In the genomic region with DNA sequence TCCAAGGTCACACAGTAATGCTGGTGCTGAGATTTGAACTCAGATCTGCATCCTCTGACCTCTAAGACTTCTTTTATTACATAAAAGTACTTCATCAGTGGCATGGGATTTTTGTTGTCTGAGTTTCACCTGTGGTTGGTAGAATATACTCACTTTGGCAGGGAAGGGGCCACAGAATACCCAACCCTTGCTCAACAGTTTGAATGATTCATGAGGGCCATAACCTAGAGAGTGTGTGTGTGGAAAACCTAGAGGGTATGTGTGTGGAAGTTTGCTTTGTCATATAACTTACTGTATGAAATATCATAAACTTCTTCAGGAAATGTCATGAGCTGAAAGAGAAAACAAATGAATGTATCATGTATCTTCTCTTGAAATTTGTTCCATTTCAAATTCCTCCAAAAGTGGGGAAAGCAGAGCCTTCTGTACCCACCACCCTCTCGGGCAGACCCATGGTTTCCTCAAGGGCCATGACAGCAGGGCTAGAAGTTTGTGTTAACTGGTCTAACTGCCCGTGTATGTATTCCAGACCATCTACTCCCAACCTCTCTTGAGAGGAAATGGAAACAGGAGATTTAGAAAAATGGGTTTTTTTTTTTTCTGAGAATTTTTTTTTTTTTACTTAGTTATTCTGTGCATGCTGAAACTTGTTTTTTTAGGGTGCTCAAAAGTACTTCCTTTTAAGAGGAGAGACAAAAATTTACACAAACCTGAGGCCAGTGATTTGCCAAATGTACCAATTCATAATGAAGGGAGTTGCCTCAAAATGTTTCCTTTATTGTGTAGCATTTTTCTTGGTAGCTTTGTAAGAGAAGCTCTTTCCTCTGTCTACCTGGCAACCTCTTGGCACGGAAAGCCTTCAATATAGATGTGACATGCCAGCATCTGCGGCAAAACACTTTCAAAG, we compare ENCODE assay signal across 20 cellular contexts.
DNase-seq lines count a peak whose midpoint lies in the region; ATAC-seq, FAIRE-seq and TF ChIP-seq lines count a peak whose summit lies in the region.
"Had no signal": no experiment of that assay in that cellular context is flagged by ENCODE, and none has a peak within 500 bp of the region (broad histone marks: within the 10 kb centered on the region; RNA-seq: fewer than 3 reads in every experiment).

No MANE protein-coding gene starts in this region.

- H3K9me3 Mint-ChIP-seq in activated CD4-positive, alpha-beta T cell treated with anti-CD3 and anti-CD28 coated beads for 36 hours (ENCODE audit: low read depth) = no peaks in the 10 kb centered on the region
- H3K9me3 Mint-ChIP-seq in activated T-cell treated with anti-CD3 and anti-CD28 coated beads, Interleukin-2, amount 50 U/mL, for 72 hours = no peaks in the 10 kb centered on the region
- H3K9me3 Mint-ChIP-seq: GM23338 had no signal

- H3K36me3 ChIP-seq in keratinocyte (ENCODE audit: control insufficient read depth in 2 of 2, extremely low read depth in 1 of 2, insufficient read depth in 2 of 2, low read length in 2 of 2) = no peaks in the 10 kb centered on the region
- H3K36me3 ChIP-seq: tibial artery had no signal

- peak; percentile 42 for DNase-seq in activated CD4-positive, alpha-beta T cell treated with anti-CD3 and anti-CD28 coated beads for 36 hours
- DNase-seq in activated CD4-positive, alpha-beta T cell treated with anti-CD3 and anti-CD28 coated beads for 1 hour = no peak
- DNase-seq in EL (peak; percentile 21), keratinocyte (ENCODE audit: low read depth, low spot score) (no peak), hepatic stellate cell (ENCODE audit: low spot score) (no peak), NCI-H748 treated with DMSO at 0.1 percent for 48 hours (lab: John Stamatoyannopoulos, UW) (no peak)
- DNase-seq in activated T-cell treated with anti-CD3 and anti-CD28 coated beads, Interleukin-2, amount 50 U/mL, for 72 hours = peak; percentile 27 to 29
- DNase-seq: activated CD8-positive, alpha-beta memory T cell treated with anti-CD3 and anti-CD28 coated beads, Interleukin-2, amount 50 U/mL, for 4 hours; aorta; DMS79 treated with DMSO at 0.1 percent for 48 hours; head of caudate nucleus; kidney; NCI-H1694 treated with DMSO at 0.1 percent for 48 hours; NCI-H446; right cardiac atrium; stimulated activated CD8-positive, alpha-beta memory T cell treated with anti-CD3 and anti-CD28 coated beads, Interleukin-4, amount 100 ng/mL, for 48 hours; tibial artery had no signal

- no peaks in the 10 kb centered on the region for H3K9me1 ChIP-seq in keratinocyte (ENCODE audit: control insufficient read depth, extremely low read depth, insufficient read depth, low read length)

- intact Hi-C loops in activated CD4-positive, alpha-beta T cell treated with anti-CD3 and anti-CD28 coated beads for 36 hours (cut with DNase I, micrococcal nuclease) = loop anchor here in 1 of 2 experiments (5.0 kb wide), 1 partner anchor 34 kb away; no protein-coding TSS in a partner anchor

- peak overlapping the region; percentile 13 for H3K9ac ChIP-seq in keratinocyte (ENCODE audit: control insufficient read depth, extremely low read depth, insufficient read depth, low read length)

- CTCF ChIA-PET in activated CD4-positive, alpha-beta T cell treated with anti-CD3 and anti-CD28 coated beads for 36 hours (lab: Charles Lee) = interaction anchor here (0.6 to 1.5 kb wide), 3 partner anchors 11 to 750 kb away, joined by 3 to 5 read pairs (median 4); no protein-coding TSS in a partner anchor

- dilution Hi-C loops in keratinocyte (cut with MboI; ENCODE audit: extremely low pct_ligation_motif_present, low sequenced_read_pairs) = no loop called here

- H3K4me3 Mint-ChIP-seq in activated CD4-positive, alpha-beta T cell treated with anti-CD3 and anti-CD28 coated beads for 36 hours = no peak overlapping the region
- peak overlapping the region; percentile 22 to 26 for H3K4me3 Mint-ChIP-seq in activated T-cell treated with anti-CD3 and anti-CD28 coated beads, Interleukin-2, amount 50 U/mL, for 72 hours
- H3K4me3 Mint-ChIP-seq: GM23338 had no signal

- no peak overlapping the region for H3K4me3 ChIP-seq in keratinocyte (ENCODE audit: control insufficient read depth in 2 of 3, extremely low read depth in 1 of 3, insufficient read depth in 2 of 3, low read depth in 1 of 3, low read length in 3 of 3)
- H3K4me3 ChIP-seq: GM23338, tibial artery had no signal

- no peaks in the 10 kb centered on the region for H3K27me3 Mint-ChIP-seq in activated CD4-positive, alpha-beta T cell treated with anti-CD3 and anti-CD28 coated beads for 36 hours
- H3K27me3 Mint-ChIP-seq in activated T-cell treated with anti-CD3 and anti-CD28 coated beads, Interleukin-2, amount 50 U/mL, for 72 hours (ENCODE audit: low read depth) = no peaks in the 10 kb centered on the region

- H3K36me3 Mint-ChIP-seq in activated CD4-positive, alpha-beta T cell treated with anti-CD3 and anti-CD28 coated beads for 36 hours (ENCODE audit: low read depth) = peaks cover 2% of the 10 kb centered on the region
- H3K36me3 Mint-ChIP-seq in activated T-cell treated with anti-CD3 and anti-CD28 coated beads, Interleukin-2, amount 50 U/mL, for 72 hours (ENCODE audit: insufficient read depth in 2 of 2) = peaks cover 0 to 2% of the 10 kb centered on the region in 2 donors

- H3K27me3 ChIP-seq in keratinocyte (ENCODE audit: control insufficient read depth, extremely low read depth, insufficient read depth, low read length) = no peaks in the 10 kb centered on the region
- H3K27me3 ChIP-seq: tibial artery had no signal

- H3K27ac Mint-ChIP-seq in activated CD4-positive, alpha-beta T cell treated with anti-CD3 and anti-CD28 coated beads for 36 hours = peak overlapping the region; percentile 82
- peak overlapping the region; percentile 30 for H3K27ac Mint-ChIP-seq in activated T-cell treated with anti-CD3 and anti-CD28 coated beads, Interleukin-2, amount 50 U/mL, for 72 hours
- H3K27ac Mint-ChIP-seq: GM23338 had no signal

- POLR2A ChIA-PET in activated CD4-positive, alpha-beta T cell treated with anti-CD3 and anti-CD28 coated beads for 36 hours (lab: Charles Lee) = interaction anchor here (0.6 kb wide), 1 partner anchor 10 kb away, joined by 4 read pairs; no protein-coding TSS in a partner anchor

- no peaks in the 10 kb centered on the region for H4K20me1 ChIP-seq in keratinocyte (ENCODE audit: control insufficient read depth, extremely low read depth, insufficient read depth, low read length)

- H2AFZ ChIP-seq in keratinocyte (ENCODE audit: control insufficient read depth, low read length) = no peak overlapping the region
- H2AFZ ChIP-seq: GM23338 had no signal

- peak; percentile 89 for ATAC-seq in activated CD4-positive, alpha-beta T cell treated with anti-CD3 and anti-CD28 coated beads for 36 hours
- ATAC-seq in activated T-cell treated with anti-CD3 and anti-CD28 coated beads, Interleukin-2, amount 50 U/mL, for 72 hours (replicated peaks in 1 of 2) = peak; percentile 96
- no peak for ATAC-seq in GM21786 (IDR thresholded peaks at IDR 0.05; ENCODE audit: unreplicated experiment)
- ATAC-seq: GM23338, right cardiac atrium had no signal

- no peak for TF ChIP-seq CTCF in keratinocyte (optimal IDR thresholded peaks at IDR 0.05 in 1 of 3, IDR thresholded peaks at IDR 0.05 in 1 of 3, conservative IDR thresholded peaks at IDR 0.05 in 1 of 3; ENCODE audit: extremely low read depth in 1 of 3, insufficient read depth in 2 of 3, low read length in 3 of 3)

- peaks cover 68% of the 10 kb centered on the region for H3K4me1 Mint-ChIP-seq in activated CD4-positive, alpha-beta T cell treated with anti-CD3 and anti-CD28 coated beads for 36 hours
- H3K4me1 Mint-ChIP-seq in activated T-cell treated with anti-CD3 and anti-CD28 coated beads, Interleukin-2, amount 50 U/mL, for 72 hours (ENCODE audit: low read depth) = peaks cover 69% of the 10 kb centered on the region

- H3K9me3 ChIP-seq in keratinocyte (ENCODE audit: control insufficient read depth, low read depth, low read length) = no peaks in the 10 kb centered on the region
- H3K9me3 ChIP-seq: tibial artery had no signal

- H3K79me2 ChIP-seq in keratinocyte (ENCODE audit: control insufficient read depth, insufficient read depth, low read length) = no peaks in the 10 kb centered on the region

- H3K4me2 ChIP-seq in keratinocyte (ENCODE audit: control insufficient read depth, extremely low read depth, insufficient read depth, low read depth, low read length) = peak overlapping the region; percentile 37
- H3K4me2 ChIP-seq: GM23338 had no signal

- peaks cover 52% of the 10 kb centered on the region for H3K4me1 ChIP-seq in keratinocyte (ENCODE audit: control insufficient read depth, extremely low read depth, insufficient read depth, low read length)

- peak; percentile 93 for FAIRE-seq in keratinocyte (lab: Jason Lieb, UNC)
- FAIRE-seq: colon, kidney had no signal

- peak overlapping the region; percentile 64 for H3K27ac ChIP-seq in keratinocyte (ENCODE audit: control insufficient read depth, insufficient read depth, low read length)
- H3K27ac ChIP-seq: tibial artery had no signal

Comparison
In these comparisons a context has a peak if more than half of its experiments do, and no peak if none do; other contexts are left out.
1. DNase-seq: peak in activated CD4-positive, alpha-beta T cell treated with anti-CD3 and anti-CD28 coated beads for 36 hours (single experiment), EL (single experiment) and activated T-cell treated with anti-CD3 and anti-CD28 coated beads, Interleukin-2, amount 50 U/mL, for 72 hours (2 of 2); none in activated CD4-positive, alpha-beta T cell treated with anti-CD3 and anti-CD28 coated beads for 1 hour (single experiment), keratinocyte (single experiment), hepatic stellate cell (single experiment) and NCI-H748 treated with DMSO at 0.1 percent for 48 hours (single experiment).